In the genomic region with DNA sequence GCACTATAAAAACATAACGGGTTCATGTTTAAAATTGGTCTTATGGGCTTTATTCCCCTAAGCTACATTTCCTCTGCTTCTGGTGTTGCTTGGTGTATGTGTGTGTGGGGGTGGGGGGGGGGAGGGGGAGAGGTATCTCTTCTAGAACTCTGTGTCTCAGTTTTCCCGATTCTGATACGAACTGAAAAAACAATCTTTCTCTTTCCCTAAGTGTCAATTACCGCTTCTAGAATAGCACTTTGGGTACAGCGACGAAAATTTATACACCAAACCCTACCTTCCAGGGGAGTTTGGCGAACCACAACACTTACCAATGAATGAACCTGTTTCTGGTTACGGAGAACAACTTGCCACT, we compare ENCODE assay signal across 8 cellular contexts. TPM values are rescaled to one million over a fixed set of nuclear protein-coding genes. Genes with fewer than 3 reads are reported as not detected.
DNase-seq lines count a peak whose midpoint lies in the region; ATAC-seq and TF ChIP-seq lines count a peak whose summit lies in the region.

No MANE protein-coding gene starts in this region.

- no peaks in the 10 kb centered on the region for H3K27me3 ChIP-seq in thyroid gland

- peaks cover 17 to 24% of the 10 kb centered on the region in 2 donors for H3K4me1 ChIP-seq in thyroid gland

- peak overlapping the region; percentile 95 for H3K4me3 ChIP-seq in astrocyte of the cerebellum (ENCODE audit: low read depth, low read length)
- peak overlapping the region; percentile 61 for H3K4me3 ChIP-seq in lower leg skin (ENCODE audit: low read depth, poor library complexity, severe bottlenecking)
- peak overlapping the region; percentile 53 to 79 (median 57) for H3K4me3 ChIP-seq in thyroid gland (replicated peaks in 1 of 3)

- no peaks in the 10 kb centered on the region for H3K9me3 ChIP-seq in thyroid gland

- H3K9me3 Mint-ChIP-seq in activated T-cell treated with anti-CD3 and anti-CD28 coated beads, Interleukin-2, amount 50 U/mL, for 24 hours: no peaks in the 10 kb centered on the region

- peak overlapping the region; percentile 98 for H3K4me3 Mint-ChIP-seq in activated T-cell treated with anti-CD3 and anti-CD28 coated beads, Interleukin-2, amount 50 U/mL, for 24 hours

- no peak for ATAC-seq in GM19467 (IDR thresholded peaks at IDR 0.05; ENCODE audit: unreplicated experiment)

- peaks cover 42% of the 10 kb centered on the region for H3K4me1 Mint-ChIP-seq in activated T-cell treated with anti-CD3 and anti-CD28 coated beads, Interleukin-2, amount 50 U/mL, for 24 hours (ENCODE audit: low read depth)

- intact Hi-C loops in lower leg skin (cut with DNase I; ENCODE audit: low total_unique reads): no loop called here
- intact Hi-C loops in thyroid gland (cut with DNase I): no loop called here

- H3K36me3 Mint-ChIP-seq in activated T-cell treated with anti-CD3 and anti-CD28 coated beads, Interleukin-2, amount 50 U/mL, for 24 hours (ENCODE audit: low read depth): peaks cover 35% of the 10 kb centered on the region

- H3K27ac Mint-ChIP-seq in activated T-cell treated with anti-CD3 and anti-CD28 coated beads, Interleukin-2, amount 50 U/mL, for 24 hours: peak overlapping the region; percentile 99

- DNase-seq in activated T-cell treated with anti-CD3 and anti-CD28 coated beads, Interleukin-2, amount 50 U/mL, for 24 hours: no peak
- no peak for DNase-seq in activated T-cell treated with anti-CD3 and anti-CD28 coated beads, Interleukin-2, amount 50 U/mL, for 48 hours
- DNase-seq in astrocyte of the cerebellum (ENCODE audit: low read depth): no peak
- DNase-seq in lower leg skin (ENCODE audit: low spot score in 2 of 2): no peak
- no peak for DNase-seq in thyroid gland
- no peak for DNase-seq in activated effector memory CD4-positive, alpha-beta T cell treated with anti-CD3 and anti-CD28 coated beads, Interleukin-2, amount 50 U/mL, for 16 hours
- no peak for DNase-seq in NCI-H345 treated with DMSO at 0.1 percent for 48 hours (lab: John Stamatoyannopoulos, UW; ENCODE audit: unreplicated experiment)

- WGBS in lower leg skin, 2 donors: 1 to 4% methylated on average over 8 of the region's 8 CpGs
- 2 to 5% methylated on average over 8 of the region's 8 CpGs for WGBS in thyroid gland, 2 donors

- TF ChIP-seq POLR2A in lower leg skin (IDR thresholded peaks at IDR 0.05): no peak
- no peak for TF ChIP-seq POLR2A in thyroid gland (IDR thresholded peaks at IDR 0.05)

- peak overlapping the region; percentile 82 to 98 (median 94) for H3K27ac ChIP-seq in thyroid gland

- TF ChIP-seq CTCF in astrocyte of the cerebellum (IDR thresholded peaks at IDR 0.05; ENCODE audit: low read depth, low read length, missing control alignments): no peak
- no peak for TF ChIP-seq CTCF in lower leg skin (IDR thresholded peaks at IDR 0.05)
- no peak for TF ChIP-seq CTCF in thyroid gland (IDR thresholded peaks at IDR 0.05)

- H3K27me3 Mint-ChIP-seq in activated T-cell treated with anti-CD3 and anti-CD28 coated beads, Interleukin-2, amount 50 U/mL, for 24 hours: no peaks in the 10 kb centered on the region

- H3K36me3 ChIP-seq in thyroid gland: peaks cover 0 to 4% of the 10 kb centered on the region in 2 donors

- in situ Hi-C loops in astrocyte of the cerebellum (cut with HindIII; ENCODE audit: low sequenced_read_pairs): no loop called here

RNA-seq across cellular contexts. Expression of a gene that starts 0.6 kb away (rescaled TPM):
- total RNA-seq in lower leg skin: 10 to 100 TPM; 14.1 to 22.4 (median 18.9) TPM
- 10 to 100 TPM; 36.5 to 53.6 (median 39.7) TPM for total RNA-seq in thyroid gland
